Comparison of ENCODE assay signal across 11 cellular contexts in genomic region chr4:8188743-8189550, GRCh38. TPM values are rescaled to one million over a fixed set of nuclear protein-coding genes. Genes with fewer than 3 reads are reported as not detected.
A peak's percentile ranks its signal among the peaks of the same experiment; 100 is the strongest.
DNase-seq lines count a peak whose midpoint lies in the region; ATAC-seq and TF ChIP-seq lines count a peak whose summit lies in the region.
"Had no signal": no experiment of that assay in that cellular context is flagged by ENCODE, and none has a peak within 500 bp of the region (broad histone marks: within the 10 kb centered on the region; RNA-seq: fewer than 3 reads in every experiment).

No MANE protein-coding gene starts in this region.

- peak overlapping the region; percentile 55 for H3K27ac ChIP-seq in urinary bladder (ENCODE audit: low read depth)

- CTCF ChIA-PET in Calu3 (lab: Charles Lee): interaction anchor here (1.7 kb wide), 1 partner anchor 12 kb away, joined by 6 read pairs; no protein-coding TSS in a partner anchor

- no peaks in the 10 kb centered on the region for H3K36me3 ChIP-seq in urinary bladder (ENCODE audit: insufficient read depth)

- H3K4me3 ChIP-seq in urinary bladder (ENCODE audit: low read depth, low read length): no peak overlapping the region

- no peak for TF ChIP-seq CTCF in Calu3 (IDR thresholded peaks at IDR 0.05; ENCODE audit: unreplicated experiment)

- intact Hi-C loops in left colon (cut with DNase I, micrococcal nuclease): no loop called here
- intact Hi-C loops in Calu3 (cut with micrococcal nuclease; ENCODE audit: unreplicated experiment): loop anchor here (10.0 kb wide), 1 partner anchor 396 kb away; the partner anchor contains the start of gene GPR78

- ATAC-seq in left colon: peak; percentile 58
- ATAC-seq: HCT116 had no signal

- peak; percentile 96 for DNase-seq in NCI-H1694 treated with DMSO at 0.1 percent for 48 hours (lab: John Stamatoyannopoulos, UW)
- peak in 41 of 58 donors; percentile 14 to 78 (median 43) for DNase-seq in anterior cingulate cortex (lab: John Stamatoyannopoulos, UW)
- peak in 1 of 2 donors; percentile 47 for DNase-seq in left colon
- no peak for DNase-seq in Calu3
- DNase-seq in SKM-1 (lab: John Stamatoyannopoulos, UW; ENCODE audit: unreplicated experiment): no peak
- DNase-seq in HK-2 (ENCODE audit: unreplicated experiment): no peak
- no peak for DNase-seq in foreskin melanocyte
- DNase-seq: activated naive CD8-positive, alpha-beta T cell treated with anti-CD3 and anti-CD28 coated beads for 36 hours; KG1 had no signal

- BruUV-seq in Calu3 (replicated peaks; lab: Mats Ljungman, UMichigan): no TSS peak

- no peaks in the 10 kb centered on the region for H3K9me3 Mint-ChIP-seq in Calu3 (ENCODE audit: low read depth, unreplicated experiment)
- H3K9me3 Mint-ChIP-seq: activated naive CD8-positive, alpha-beta T cell treated with anti-CD3 and anti-CD28 coated beads for 36 hours had no signal

- H3K27me3 Mint-ChIP-seq in Calu3 (ENCODE audit: unreplicated experiment): no peaks in the 10 kb centered on the region
- H3K27me3 Mint-ChIP-seq: activated naive CD8-positive, alpha-beta T cell treated with anti-CD3 and anti-CD28 coated beads for 36 hours had no signal

- H3K27ac Mint-ChIP-seq in Calu3 (ENCODE audit: unreplicated experiment): no peak overlapping the region
- H3K27ac Mint-ChIP-seq: activated naive CD8-positive, alpha-beta T cell treated with anti-CD3 and anti-CD28 coated beads for 36 hours had no signal

- H3K4me1 ChIP-seq in urinary bladder (ENCODE audit: insufficient read depth): no peaks in the 10 kb centered on the region

- 56% methylated on average over 29 of the region's 29 CpGs for whole genome bisulfite sequencing in urinary bladder

- H3K4me3 Mint-ChIP-seq in Calu3 (ENCODE audit: low read depth, unreplicated experiment): no peak overlapping the region
- H3K4me3 Mint-ChIP-seq: activated naive CD8-positive, alpha-beta T cell treated with anti-CD3 and anti-CD28 coated beads for 36 hours had no signal

- peaks cover 10% of the 10 kb centered on the region for H3K36me3 Mint-ChIP-seq in Calu3 (ENCODE audit: insufficient read depth, unreplicated experiment)
- H3K36me3 Mint-ChIP-seq: activated naive CD8-positive, alpha-beta T cell treated with anti-CD3 and anti-CD28 coated beads for 36 hours had no signal

- H3K4me1 Mint-ChIP-seq in Calu3 (ENCODE audit: low read depth, unreplicated experiment): peaks cover 35% of the 10 kb centered on the region

RNA-seq across cellular contexts. Expression of gene SH3TC1, which starts 10.1 kb away (rescaled TPM):
- total RNA-seq in left colon: 10 to 100 TPM; 13.8 to 18.3 TPM
- total RNA-seq in urinary bladder: 20.5 TPM
- 17.2 TPM for polyA plus RNA-seq in urinary bladder
- total RNA-seq in Calu3 (2022): 7.8 and 10.8 TPM in 2 replicates

RNA-seq across cellular contexts. Expression of gene ABLIM2, which starts 30.3 kb away (rescaled TPM):
- total RNA-seq in left colon (10 to 100 TPM; 18.7 to 24.4 TPM), urinary bladder (1.1 TPM), Calu3 (2022) (1.0 and 1.2 TPM in 2 replicates)
- 5.9 TPM for polyA plus RNA-seq in urinary bladder

Comparison
In these comparisons a context has a peak if more than half of its experiments do, and no peak if none do; other contexts are left out.
1. DNase-seq: peak in NCI-H1694 treated with DMSO at 0.1 percent for 48 hours (single experiment) and anterior cingulate cortex (41 of 58); none in Calu3 (single experiment), SKM-1 (single experiment), HK-2 (single experiment) and foreskin melanocyte (single experiment).